In genomic region chr15:97521894-97522293, GRCh38 we compare ENCODE assay signal across 11 cellular contexts.
DNase-seq lines count a peak whose midpoint lies in the region; FAIRE-seq and TF ChIP-seq lines count a peak whose summit lies in the region.
"Had no signal": no experiment of that assay in that cellular context is flagged by ENCODE, and none has a peak within 500 bp of the region (broad histone marks: within the 10 kb centered on the region; RNA-seq: fewer than 3 reads in every experiment).

No MANE protein-coding gene starts in this region.

- TF ChIP-seq CTCF in breast epithelium (IDR thresholded peaks at IDR 0.05) (no peak), mammary epithelial cell (conservative IDR thresholded peaks at IDR 0.05 in 1 of 2, IDR thresholded peaks at IDR 0.05 in 1 of 2; ENCODE audit: extremely low read depth in 1 of 2, insufficient read depth in 1 of 2, low read depth in 1 of 2, low read length in 2 of 2) (no peak), fibroblast of pulmonary artery (IDR thresholded peaks at IDR 0.05; ENCODE audit: low read length, missing control alignments) (no peak), nephron progenitor cell (IDR thresholded peaks at IDR 0.05) (no peak)

- H3K79me2 ChIP-seq in mammary epithelial cell (ENCODE audit: insufficient read depth, low read length), result no peaks in the 10 kb centered on the region

- H3K9me3 ChIP-seq in breast epithelium (no peaks in the 10 kb centered on the region), mammary epithelial cell (replicated peaks; ENCODE audit: insufficient read depth, low read length) (no peaks in the 10 kb centered on the region)

- H3K4me1 Mint-ChIP-seq in nephron progenitor cell, result peaks cover 27% of the 10 kb centered on the region
- no peaks in the 10 kb centered on the region for H3K4me1 Mint-ChIP-seq in activated CD4-positive, alpha-beta T cell treated with anti-CD3 and anti-CD28 coated beads, Interleukin-2, amount 10 ng/mL, durations not matched to agents 7 days and 5 days

- H3K36me3 ChIP-seq in breast epithelium, result no peaks in the 10 kb centered on the region
- no peaks in the 10 kb centered on the region for H3K36me3 ChIP-seq in mammary epithelial cell (ENCODE audit: insufficient read depth, low read length)

- H3K4me1 ChIP-seq in breast epithelium, result no peaks in the 10 kb centered on the region
- no peaks in the 10 kb centered on the region for H3K4me1 ChIP-seq in mammary epithelial cell (ENCODE audit: insufficient read depth, low read length)

- H3K9me3 Mint-ChIP-seq in nephron progenitor cell, result no peaks in the 10 kb centered on the region
- H3K9me3 Mint-ChIP-seq in activated CD4-positive, alpha-beta T cell treated with anti-CD3 and anti-CD28 coated beads, Interleukin-2, amount 10 ng/mL, durations not matched to agents 7 days and 5 days, result no peaks in the 10 kb centered on the region

- no peaks in the 10 kb centered on the region for H3K27me3 ChIP-seq in breast epithelium
- H3K27me3 ChIP-seq in mammary epithelial cell (ENCODE audit: insufficient read depth, low read length), result no peaks in the 10 kb centered on the region

- CTCF ChIA-PET in mammary epithelial cell (lab: Charles Lee; ENCODE audit: low non-redundant PET), result no interaction called here
- CTCF ChIA-PET in activated CD4-positive, alpha-beta T cell treated with anti-CD3 and anti-CD28 coated beads, Interleukin-2, amount 10 ng/mL, durations not matched to agents 7 days and 5 days (lab: Charles Lee), result no interaction called here

- no peak overlapping the region for H2AFZ ChIP-seq in mammary epithelial cell (ENCODE audit: low read depth, low read length)

- H3K9ac ChIP-seq in mammary epithelial cell (ENCODE audit: insufficient read depth, low read length), result no peak overlapping the region

- WGBS in mammary epithelial cell (ENCODE audit: low coverage, missing lambda C conversion rate), result 14% methylated on average over 4 of the region's 6 CpGs

- H3K4me2 ChIP-seq in mammary epithelial cell (ENCODE audit: insufficient read depth, low read depth, low read length), result no peak overlapping the region

- BruUV-seq in mammary epithelial cell (replicated peaks; lab: Mats Ljungman, UMichigan), result no TSS peak

- no peak overlapping the region for H3K27ac ChIP-seq in breast epithelium
- H3K27ac ChIP-seq in mammary epithelial cell (ENCODE audit: insufficient read depth, low read depth, low read length), result no peak overlapping the region

- no peaks in the 10 kb centered on the region for H3K36me3 Mint-ChIP-seq in nephron progenitor cell (ENCODE audit: low read depth)
- no peaks in the 10 kb centered on the region for H3K36me3 Mint-ChIP-seq in activated CD4-positive, alpha-beta T cell treated with anti-CD3 and anti-CD28 coated beads, Interleukin-2, amount 10 ng/mL, durations not matched to agents 7 days and 5 days (ENCODE audit: low read depth)

- peaks cover 8% of the 10 kb centered on the region for H3K27me3 Mint-ChIP-seq in nephron progenitor cell (ENCODE audit: low read depth, poor library complexity)
- H3K27me3 Mint-ChIP-seq in activated CD4-positive, alpha-beta T cell treated with anti-CD3 and anti-CD28 coated beads, Interleukin-2, amount 10 ng/mL, durations not matched to agents 7 days and 5 days, result no peaks in the 10 kb centered on the region

- no peak for FAIRE-seq in GM19239 (lab: Jason Lieb, UNC)
- FAIRE-seq: colon had no signal

- dilution Hi-C loops in mammary epithelial cell (cut with HindIII; ENCODE audit: low sequenced_read_pairs), result no loop called here

- no peak for TF ChIP-seq POLR2A in breast epithelium (IDR thresholded peaks at IDR 0.05)

- in situ Hi-C loops in mammary epithelial cell (cut with MboI; ENCODE audit: low sequenced_read_pairs in 2 of 2), result no loop called here

- peak overlapping the region; percentile 62 for H3K4me3 Mint-ChIP-seq in nephron progenitor cell
- H3K4me3 Mint-ChIP-seq in activated CD4-positive, alpha-beta T cell treated with anti-CD3 and anti-CD28 coated beads, Interleukin-2, amount 10 ng/mL, durations not matched to agents 7 days and 5 days, result no peak overlapping the region

- POLR2A ChIA-PET in activated CD4-positive, alpha-beta T cell treated with anti-CD3 and anti-CD28 coated beads, Interleukin-2, amount 10 ng/mL, durations not matched to agents 7 days and 5 days (lab: Charles Lee), result no interaction called here

- intact Hi-C loops in breast epithelium (cut with DNase I; ENCODE audit: low total_unique reads), result no loop called here
- intact Hi-C loops in mammary epithelial cell (cut with micrococcal nuclease), result no loop called here

- H3K27ac Mint-ChIP-seq in nephron progenitor cell, result peak overlapping the region; percentile 64
- H3K27ac Mint-ChIP-seq in activated CD4-positive, alpha-beta T cell treated with anti-CD3 and anti-CD28 coated beads, Interleukin-2, amount 10 ng/mL, durations not matched to agents 7 days and 5 days, result no peak overlapping the region

- no peaks in the 10 kb centered on the region for H4K20me1 ChIP-seq in mammary epithelial cell (ENCODE audit: insufficient read depth, low read length)

- DNase-seq in breast epithelium (ENCODE audit: low spot score in 2 of 2) (no peak), mammary epithelial cell (no peak), fibroblast of pulmonary artery (ENCODE audit: low read depth) (peak; percentile 36), nephron progenitor cell (peak; percentile 43), GM19239 (ENCODE audit: insufficient read length, low spot score) (no peak), 8988T (no peak), SIG-M5 (lab: John Stamatoyannopoulos, UW) (no peak)
- DNase-seq in activated CD4-positive, alpha-beta T cell treated with anti-CD3 and anti-CD28 coated beads, Interleukin-2, amount 10 ng/mL, durations not matched to agents 7 days and 5 days, result no peak
- DNase-seq: GF-D8, NCI-H1436 treated with DMSO at 0.1 percent for 48 hours had no signal

- H3K4me3 ChIP-seq in breast epithelium (peak overlapping the region in 2 of 3 donors; percentile 14 to 45), mammary epithelial cell (replicated peaks in 1 of 3; ENCODE audit: insufficient read depth in 1 of 3, low read depth in 2 of 3, low read length in 3 of 3) (no peak overlapping the region), fibroblast of pulmonary artery (replicated peaks; ENCODE audit: low read depth, low read length) (peak overlapping the region; percentile 42)

Comparison
In these comparisons a context has a peak if more than half of its experiments do, and no peak if none do; other contexts are left out.
1. H3K4me3 ChIP-seq: peak in breast epithelium (2 of 3) and fibroblast of pulmonary artery (single experiment); none in mammary epithelial cell (0 of 3).
2. DNase-seq: peak in fibroblast of pulmonary artery (single experiment) and nephron progenitor cell (single experiment); none in breast epithelium (0 of 2), mammary epithelial cell (single experiment), GM19239 (single experiment), 8988T (single experiment), activated CD4-positive, alpha-beta T cell treated with anti-CD3 and anti-CD28 coated beads, Interleukin-2, amount 10 ng/mL, durations not matched to agents 7 days and 5 days (single experiment) and SIG-M5 (single experiment).